In the genomic region with DNA sequence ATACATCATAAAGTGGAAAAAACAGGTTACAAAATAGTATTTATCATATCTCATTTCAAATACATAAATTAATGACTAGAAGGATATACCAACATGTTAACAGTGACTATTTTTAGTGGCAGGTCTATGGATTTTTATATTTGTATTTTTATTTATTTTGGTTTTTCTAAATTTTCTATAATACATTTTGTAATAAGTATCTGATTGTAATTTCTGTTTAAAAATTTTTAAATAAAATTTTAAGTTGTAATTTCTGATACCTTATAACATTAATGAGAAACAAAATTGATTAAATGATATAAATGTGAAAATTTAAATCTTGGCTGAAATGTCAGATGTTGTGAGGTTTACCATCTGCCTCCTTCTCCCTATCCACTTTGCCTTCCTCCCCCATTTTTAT, we compare ENCODE assay signal across 12 cellular contexts. TPM values are rescaled to one million over a fixed set of nuclear protein-coding genes. Genes with fewer than 3 reads are reported as not detected.
DNase-seq lines count a peak whose midpoint lies in the region; ATAC-seq, FAIRE-seq and TF ChIP-seq lines count a peak whose summit lies in the region.
"Had no signal": no experiment of that assay in that cellular context is flagged by ENCODE, and none has a peak within 500 bp of the region (broad histone marks: within the 10 kb centered on the region; RNA-seq: fewer than 3 reads in every experiment).

No MANE protein-coding gene starts in this region.

- no peak for TF ChIP-seq POLR2A in HCT116 (IDR thresholded peaks at IDR 0.05; ENCODE audit: borderline replicate concordance, extremely low read depth, insufficient read depth, insufficient read length)
- no peak for TF ChIP-seq POLR2A in prostate gland (IDR thresholded peaks at IDR 0.05)

- POLR2A ChIA-PET in HCT116 (lab: Charles Lee), result no interaction called here

- H2AFZ ChIP-seq in ACC112 (ENCODE audit: low read length, unreplicated experiment), result no peak overlapping the region
- H2AFZ ChIP-seq in HCT116 (ENCODE audit: low read depth, low read length, poor library complexity, severe bottlenecking), result no peak overlapping the region

- H3K36me3 ChIP-seq in ACC112 (ENCODE audit: insufficient read depth, low read length), result peaks cover 11% of the 10 kb centered on the region
- H3K36me3 ChIP-seq in HCT116 (ENCODE audit: control insufficient read depth in 1 of 2, insufficient read depth in 2 of 2, low read length in 2 of 2), result peaks cover 6 to 7% of the 10 kb centered on the region in 2 experiments; a peak in 3 of 4 replicates
- H3K36me3 ChIP-seq in kidney (ENCODE audit: control insufficient read depth in 1 of 2, insufficient read depth in 2 of 2, low read length in 2 of 2), result peaks cover 0 to 5% of the 10 kb centered on the region in 2 donors
- H3K36me3 ChIP-seq in prostate gland, result no peaks in the 10 kb centered on the region

- no peak overlapping the region for H3K27ac ChIP-seq in ACC112 (ENCODE audit: low read depth, low read length)
- no peak overlapping the region for H3K27ac ChIP-seq in HCT116 (ENCODE audit: low read depth, low read length)
- no peak overlapping the region for H3K27ac ChIP-seq in kidney (ENCODE audit: low read depth in 2 of 2, low read length in 2 of 2)
- H3K27ac ChIP-seq in prostate gland, result no peak overlapping the region

- H3K9me3 Mint-ChIP-seq in activated naive CD8-positive, alpha-beta T cell (ENCODE audit: low read depth), result no peaks in the 10 kb centered on the region

- ATAC-seq in HCT116, result no peak

- peak overlapping the region; percentile 75; the same call in 1 of the 2 replicates for H3K4me2 ChIP-seq in HCT116 (ENCODE audit: low read length)

- no peak overlapping the region for H3K27ac Mint-ChIP-seq in activated naive CD8-positive, alpha-beta T cell

- RAD21 ChIA-PET in HCT116 (lab: Charles Lee; ENCODE audit: low non-redundant PET in 1 of 2, low total read pairs in 2 of 2, uncharacterized antibody in 2 of 2, unreplicated experiment in 2 of 2), result no interaction called here

- intact Hi-C loops in HCT116 (cut with micrococcal nuclease), result no loop called here
- intact Hi-C loops in kidney (cut with DNase I), result no loop called here
- intact Hi-C loops in prostate gland (cut with DNase I), result loop anchor here (10.0 kb wide), 1 partner anchor 79 kb away; a partner anchor contains a TSS

- DNase-seq in HCT116 (ENCODE audit: low read depth, low spot score) (no peak), kidney (no peak), prostate gland (ENCODE audit: low spot score) (no peak), amniotic stem cell (lab: John Stamatoyannopoulos, UW) (no peak), NCI-H1694 treated with DMSO at 0.1 percent for 48 hours (lab: John Stamatoyannopoulos, UW) (no peak), NCI-H1417 (lab: John Stamatoyannopoulos, UW) (no peak)
- DNase-seq: activated CD4-positive, alpha-beta T cell treated with anti-CD3 and anti-CD28 coated beads for 48 hours; DMS53; NCI-H524 treated with DMSO at 0.1 percent for 48 hours had no signal

- H3K4me1 ChIP-seq in ACC112 (ENCODE audit: control insufficient read depth, insufficient read depth, low read length, unreplicated experiment) (peaks cover 13% of the 10 kb centered on the region), HCT116 (ENCODE audit: control insufficient read depth in 1 of 2, insufficient read depth in 2 of 2, low read length in 2 of 2) (peaks cover 4 to 20% of the 10 kb centered on the region in 2 experiments; a peak in 3 of 4 replicates), kidney (ENCODE audit: control insufficient read depth in 1 of 2, insufficient read depth in 1 of 2, low read depth in 1 of 2, low read length in 2 of 2) (peaks cover 0 to 5% of the 10 kb centered on the region in 2 donors), prostate gland (replicated peaks) (no peaks in the 10 kb centered on the region)

- no TSS peak for BruUV-seq in HCT116 (replicated peaks; lab: Mats Ljungman, UMichigan)

- H3K4me3 ChIP-seq in ACC112 (ENCODE audit: low read depth, low read length) (peak overlapping the region; percentile 94), HCT116 (replicated peaks in 1 of 2; ENCODE audit: low read depth in 1 of 2, low read length in 2 of 2) (no peak overlapping the region), kidney (ENCODE audit: low read length in 2 of 2) (peak overlapping the region in 1 of 2 donors; percentile 39), prostate gland (no peak overlapping the region)

- H3K27me3 ChIP-seq in ACC112 (ENCODE audit: insufficient read depth, low read length), result no peaks in the 10 kb centered on the region
- no peaks in the 10 kb centered on the region for H3K27me3 ChIP-seq in HCT116 (ENCODE audit: insufficient read depth, low read length)
- no peaks in the 10 kb centered on the region for H3K27me3 ChIP-seq in prostate gland (replicated peaks; ENCODE audit: insufficient read depth)
- H3K27me3 ChIP-seq: esophagus muscularis mucosa had no signal

- no peak for TF ChIP-seq CTCF in HCT116 (IDR thresholded peaks at IDR 0.05 in 2 of 3, conservative IDR thresholded peaks at IDR 0.05 in 1 of 3; ENCODE audit: borderline replicate concordance in 1 of 3, insufficient read depth in 1 of 3, low read depth in 2 of 3, low read length in 2 of 3)
- no peak for TF ChIP-seq CTCF in kidney (IDR thresholded peaks at IDR 0.05; ENCODE audit: borderline replicate concordance, extremely low read depth, insufficient read depth)
- TF ChIP-seq CTCF in prostate gland (IDR thresholded peaks at IDR 0.05), result no peak

- peaks cover 25% of the 10 kb centered on the region for H3K4me1 Mint-ChIP-seq in activated naive CD8-positive, alpha-beta T cell (ENCODE audit: low read depth)

- H3K4me3 Mint-ChIP-seq in activated naive CD8-positive, alpha-beta T cell, result peak overlapping the region; percentile 98

- peaks cover 18% of the 10 kb centered on the region; the same call in 1 of the 2 replicates for H4K20me1 ChIP-seq in HCT116 (ENCODE audit: insufficient read depth)

- H3K36me3 Mint-ChIP-seq in activated naive CD8-positive, alpha-beta T cell, result peaks cover 6% of the 10 kb centered on the region

- no peaks in the 10 kb centered on the region for H3K9me2 ChIP-seq in HCT116 (ENCODE audit: insufficient read depth)

- CTCF ChIA-PET in HCT116 (lab: Charles Lee), result no interaction called here

- H3K9ac ChIP-seq in HCT116 (ENCODE audit: low read length) (no peak overlapping the region), kidney (ENCODE audit: low read length in 2 of 2) (peak overlapping the region in 1 of 2 donors; percentile 26)

- H3K79me2 ChIP-seq in ACC112 (ENCODE audit: control insufficient read depth, insufficient read depth, low read length, unreplicated experiment), result peaks cover 58% of the 10 kb centered on the region
- peaks cover 74% of the 10 kb centered on the region for H3K79me2 ChIP-seq in HCT116 (ENCODE audit: insufficient read depth, low read length)

- H3K9me3 ChIP-seq in HCT116 (ENCODE audit: control insufficient read depth in 1 of 2, insufficient read depth in 1 of 2, low read depth in 1 of 2, low read length in 2 of 2), result no peaks in the 10 kb centered on the region
- H3K9me3 ChIP-seq in kidney (ENCODE audit: control insufficient read depth in 1 of 2, low read length in 2 of 2), result no peaks in the 10 kb centered on the region
- H3K9me3 ChIP-seq in prostate gland, result no peaks in the 10 kb centered on the region
- H3K9me3 ChIP-seq: esophagus muscularis mucosa had no signal

- FAIRE-seq in kidney (lab: Jason Lieb, UNC), result peak; percentile 79

- no peaks in the 10 kb centered on the region for H3K27me3 Mint-ChIP-seq in activated naive CD8-positive, alpha-beta T cell

- no peak for TF ChIP-seq RAD21 in HCT116 (IDR thresholded peaks at IDR 0.05; ENCODE audit: low read depth)

TF ChIP-seq in HCT116, 20 proteins besides CTCF, POLR2A, EP300 and RAD21:
- TF ChIP-seq JUND (IDR thresholded peaks at IDR 0.05) (no peak), EZH2 (IDR thresholded peaks at IDR 0.05) (no peak), ZFX (IDR thresholded peaks at IDR 0.05) (no peak), TCF7L2 (IDR thresholded peaks at IDR 0.05; ENCODE audit: borderline replicate concordance, extremely low read depth, insufficient read depth, insufficient read length) (no peak), EZH2phosphoT487 (IDR thresholded peaks at IDR 0.05; ENCODE audit: borderline replicate concordance) (no peak), YY1 (IDR thresholded peaks at IDR 0.05; ENCODE audit: extremely low read depth, insufficient replicate concordance, low read depth, low read length) (no peak)
- TF ChIP-seq, protein P1, sequence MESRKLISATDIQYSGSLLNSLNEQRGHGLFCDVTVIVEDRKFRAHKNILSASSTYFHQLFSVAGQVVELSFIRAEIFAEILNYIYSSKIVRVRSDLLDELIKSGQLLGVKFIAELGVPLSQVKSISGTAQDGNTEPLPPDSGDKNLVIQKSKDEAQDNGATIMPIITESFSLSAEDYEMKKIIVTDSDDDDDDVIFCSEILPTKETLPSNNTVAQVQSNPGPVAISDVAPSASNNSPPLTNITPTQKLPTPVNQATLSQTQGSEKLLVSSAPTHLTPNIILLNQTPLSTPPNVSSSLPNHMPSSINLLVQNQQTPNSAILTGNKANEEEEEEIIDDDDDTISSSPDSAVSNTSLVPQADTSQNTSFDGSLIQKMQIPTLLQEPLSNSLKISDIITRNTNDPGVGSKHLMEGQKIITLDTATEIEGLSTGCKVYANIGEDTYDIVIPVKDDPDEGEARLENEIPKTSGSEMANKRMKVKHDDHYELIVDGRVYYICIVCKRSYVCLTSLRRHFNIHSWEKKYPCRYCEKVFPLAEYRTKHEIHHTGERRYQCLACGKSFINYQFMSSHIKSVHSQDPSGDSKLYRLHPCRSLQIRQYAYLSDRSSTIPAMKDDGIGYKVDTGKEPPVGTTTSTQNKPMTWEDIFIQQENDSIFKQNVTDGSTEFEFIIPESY (IDR thresholded peaks at IDR 0.05; ENCODE audit: extremely low read depth, insufficient replicate concordance, low read length), result no peak
TF ChIP-seq in HCT116: peak in this region for 0.

RNA-seq across cellular contexts. Expression of a gene that starts 2.5 kb away (rescaled TPM):
- 523 TPM for total RNA-seq in HCT116 (2021; ENCODE audit: unreplicated experiment)
- 366 and 425 TPM in 2 replicates for polyA plus RNA-seq in HCT116 (2012)
- 225 TPM for total RNA-seq in kidney
- polyA plus RNA-seq in kidney (ENCODE audit: insufficient read depth, low read depth, low replicate concordance), result 126 TPM
- total RNA-seq in prostate gland, result 100 to 1,000 TPM; 266 to 287 TPM

RNA-seq across cellular contexts. Expression of a gene that starts 15.6 kb away (rescaled TPM):
- total RNA-seq in HCT116 (2021; ENCODE audit: unreplicated experiment) (3.5 TPM), kidney (1.8 TPM), prostate gland (1 to 10 TPM in 1 of 2 donors, under 1 TPM in 1; 0.77 to 6.5 TPM)
- 1.2 and 1.8 TPM in 2 replicates for polyA plus RNA-seq in HCT116 (2012)
- 1.8 TPM for polyA plus RNA-seq in kidney (ENCODE audit: insufficient read depth, low read depth, low replicate concordance)

RNA-seq across cellular contexts. Expression of a gene that starts 32.0 kb away (rescaled TPM):
- 32.9 TPM for total RNA-seq in HCT116 (2021; ENCODE audit: unreplicated experiment)
- 23.6 and 23.7 TPM in 2 replicates for polyA plus RNA-seq in HCT116 (2012)
- 26.7 TPM for total RNA-seq in kidney
- polyA plus RNA-seq in kidney (ENCODE audit: insufficient read depth, low read depth, low replicate concordance), result 9.7 TPM
- total RNA-seq in prostate gland, result 10 to 100 TPM; 23.2 to 71.6 TPM
